In genomic region chr21:39885119-39885848, GRCh38 we compare ENCODE assay signal across 12 cellular contexts. TPM values are rescaled to one million over a fixed set of nuclear protein-coding genes. Genes with fewer than 3 reads are reported as not detected.
DNase-seq lines count a peak whose midpoint lies in the region; ATAC-seq and TF ChIP-seq lines count a peak whose summit lies in the region.
"Had no signal": no experiment of that assay in that cellular context is flagged by ENCODE, and none has a peak within 500 bp of the region (broad histone marks: within the 10 kb centered on the region; RNA-seq: fewer than 3 reads in every experiment).

No MANE protein-coding gene starts in this region.

- H3K9me3 ChIP-seq in SJCRH30 (replicated peaks) (no peaks in the 10 kb centered on the region), right atrium auricular region (no peaks in the 10 kb centered on the region), thoracic aorta (no peaks in the 10 kb centered on the region), Peyer's patch (no peaks in the 10 kb centered on the region)
- H3K9me3 ChIP-seq: breast epithelium had no signal

- H3K27me3 ChIP-seq in SJCRH30, result no peaks in the 10 kb centered on the region
- no peaks in the 10 kb centered on the region for H3K27me3 ChIP-seq in right atrium auricular region
- no peaks in the 10 kb centered on the region for H3K27me3 ChIP-seq in thoracic aorta (replicated peaks; ENCODE audit: insufficient read depth)
- H3K27me3 ChIP-seq in Peyer's patch, result no peaks in the 10 kb centered on the region
- H3K27me3 ChIP-seq: breast epithelium had no signal

- no peak overlapping the region for H3K4me3 ChIP-seq in SJCRH30
- no peak overlapping the region for H3K4me3 ChIP-seq in right atrium auricular region
- H3K4me3 ChIP-seq in thoracic aorta, result no peak overlapping the region
- H3K4me3 ChIP-seq in Peyer's patch, result no peak overlapping the region
- H3K4me3 ChIP-seq: breast epithelium had no signal

- no peak for TF ChIP-seq POLR2A in Peyer's patch (IDR thresholded peaks at IDR 0.05)

- ATAC-seq in thoracic aorta (ENCODE audit: insufficient number of reproducible peaks, low FRiP score, low read depth), result peak; percentile 30
- ATAC-seq: activated CD8-positive, alpha-beta memory T cell treated with anti-CD3 and anti-CD28 coated beads, Interleukin-2, amount 10 ng/mL, durations not matched to agents 7 days and 5 days; T-helper 17 cell had no signal

- H3K4me1 ChIP-seq in SJCRH30 (peaks cover 48% of the 10 kb centered on the region), right atrium auricular region (no peaks in the 10 kb centered on the region), thoracic aorta (ENCODE audit: control insufficient read depth in 1 of 2, low read depth in 2 of 2) (peaks cover 0 to 3% of the 10 kb centered on the region in 2 donors), Peyer's patch (no peaks in the 10 kb centered on the region)
- H3K4me1 ChIP-seq: breast epithelium had no signal

- DNase-seq in NCI-H146 (lab: John Stamatoyannopoulos, UW) (peak; percentile 93), SJCRH30 (peak; percentile 97), right atrium auricular region (ENCODE audit: low spot score) (no peak), thoracic aorta (ENCODE audit: low spot score) (no peak), HCEC 1CT (no peak), Peyer's patch (no peak), AG20443 (ENCODE audit: low spot score) (no peak)
- DNase-seq: activated CD8-positive, alpha-beta memory T cell treated with anti-CD3 and anti-CD28 coated beads, Interleukin-2, amount 10 ng/mL, durations not matched to agents 7 days and 5 days; MV-4-11; T-helper 17 cell had no signal

- H3K27ac ChIP-seq in SJCRH30, result peak overlapping the region; percentile 46
- H3K27ac ChIP-seq in right atrium auricular region, result peak overlapping the region; percentile 37 to 71
- peak overlapping the region in 1 of 2 donors; percentile 35 for H3K27ac ChIP-seq in thoracic aorta
- H3K27ac ChIP-seq in Peyer's patch, result peak overlapping the region in 1 of 4 donors; percentile 50
- H3K27ac ChIP-seq: breast epithelium had no signal

- H3K36me3 ChIP-seq in SJCRH30 (no peaks in the 10 kb centered on the region), right atrium auricular region (no peaks in the 10 kb centered on the region), thoracic aorta (no peaks in the 10 kb centered on the region), Peyer's patch (no peaks in the 10 kb centered on the region)
- H3K36me3 ChIP-seq: breast epithelium had no signal

- TF ChIP-seq CTCF in right atrium auricular region (IDR thresholded peaks at IDR 0.05) (no peak), thoracic aorta (IDR thresholded peaks at IDR 0.05) (no peak), Peyer's patch (IDR thresholded peaks at IDR 0.05) (no peak)

RNA-seq across cellular contexts. Expression of gene PCP4, which starts 18.0 kb away (rescaled TPM):
- 15.8 and 20.6 TPM in 2 replicates for total RNA-seq in SJCRH30 (2014; rRNA removed; shearing (Covaris generic))
- 1 to 10 TPM; 1.2 to 6.6 TPM for total RNA-seq in right atrium auricular region
- total RNA-seq in thoracic aorta, result 1 to 10 TPM in 1 of 2 donors, not detected in 1; 5.4 TPM
- 1 to 10 TPM in 1 of 4 donors, not detected in 3; 7.1 TPM for total RNA-seq in Peyer's patch
- total RNA-seq: activated CD8-positive, alpha-beta memory T cell treated with anti-CD3 and anti-CD28 coated beads, Interleukin-2, amount 10 ng/mL, durations not matched to agents 7 days and 5 days; mesenteric fat pad; T-helper 17 cell had no signal

Comparison
In these comparisons a context has a peak if more than half of its experiments do, and no peak if none do; other contexts are left out.
1. DNase-seq: peak in NCI-H146 (single experiment) and SJCRH30 (2 of 2); none in right atrium auricular region (single experiment), thoracic aorta (single experiment), HCEC 1CT (single experiment), Peyer's patch (0 of 3) and AG20443 (single experiment).